7 cellular contexts compared by ENCODE assay signal in genomic region chr1:109240158-109241152, GRCh38. TPM values are rescaled to one million over a fixed set of nuclear protein-coding genes. Genes with fewer than 3 reads are reported as not detected.
DNase-seq lines count a peak whose midpoint lies in the region; ATAC-seq and TF ChIP-seq lines count a peak whose summit lies in the region.

No MANE protein-coding gene starts in this region.

- peaks cover 3% of the 10 kb centered on the region for H3K27me3 Mint-ChIP-seq in endodermal cell (ENCODE audit: insufficient read depth)

- no peaks in the 10 kb centered on the region for H3K9me3 Mint-ChIP-seq in endodermal cell

- H3K4me3 ChIP-seq in H7 (ENCODE audit: insufficient read depth, low read depth, low read length) (peak overlapping the region; percentile 45), endodermal cell (ENCODE audit: low read length) (no peak overlapping the region), muscle layer of duodenum (ENCODE audit: low read depth in 1 of 2, low read length in 2 of 2) (peak overlapping the region in 1 of 2 donors; percentile 46)

- H3K27ac ChIP-seq in endodermal cell (ENCODE audit: low read depth, low read length) (peak overlapping the region; percentile 47), muscle layer of duodenum (ENCODE audit: low read length) (peak overlapping the region; percentile 45)

- H3K9me3 ChIP-seq in endodermal cell (ENCODE audit: control insufficient read depth, low read length) (no peaks in the 10 kb centered on the region), muscle layer of duodenum (ENCODE audit: control insufficient read depth in 1 of 2, low read length in 2 of 2) (no peaks in the 10 kb centered on the region)

- WGBS in endodermal cell (ENCODE audit: insufficient coverage in 1 of 2, insufficient read length in 1 of 2), 2 experiments, result 69 to 80% methylated on average over 9 to 26 of the region's 26 CpGs

- H3K36me3 Mint-ChIP-seq in endodermal cell (ENCODE audit: low read depth), result peaks cover 25% of the 10 kb centered on the region

- H3K36me3 ChIP-seq in H7 (replicated peaks; ENCODE audit: control insufficient read depth, insufficient read depth, low read length), result peaks cover 31% of the 10 kb centered on the region
- H3K36me3 ChIP-seq in endodermal cell (ENCODE audit: control insufficient read depth, insufficient read depth, low read length), result peaks cover 46% of the 10 kb centered on the region
- peaks cover 33 to 42% of the 10 kb centered on the region in 2 donors for H3K36me3 ChIP-seq in muscle layer of duodenum (ENCODE audit: control insufficient read depth in 1 of 2, insufficient read depth in 2 of 2, low read length in 2 of 2)

- peak; percentile 82 for DNase-seq in H7
- DNase-seq in NCI-H774 (lab: John Stamatoyannopoulos, UW), result peak; percentile 14
- DNase-seq in endodermal cell, result peak; percentile 79
- no peak for DNase-seq in stimulated activated naive CD4-positive, alpha-beta T cell (lab: John Stamatoyannopoulos, UW)

- H3K27me3 ChIP-seq in H7 (ENCODE audit: control insufficient read depth, insufficient read depth, low read length), result no peaks in the 10 kb centered on the region
- no peaks in the 10 kb centered on the region for H3K27me3 ChIP-seq in endodermal cell (ENCODE audit: control insufficient read depth, insufficient read depth, low read length, poor library complexity, severe bottlenecking)
- H3K27me3 ChIP-seq in muscle layer of duodenum (ENCODE audit: low read depth, low read length), result no peaks in the 10 kb centered on the region

- H3K4me1 ChIP-seq in endodermal cell (ENCODE audit: control insufficient read depth, insufficient read depth, low read length) (peaks cover 7% of the 10 kb centered on the region), muscle layer of duodenum (ENCODE audit: control insufficient read depth in 1 of 2, insufficient read depth in 2 of 2, low read length in 2 of 2) (peaks cover 7 to 25% of the 10 kb centered on the region in 2 donors)

- H3K27ac Mint-ChIP-seq in endodermal cell, result peak overlapping the region; percentile 55

- H3K9ac ChIP-seq in endodermal cell (ENCODE audit: extremely low read depth, low read length, poor library complexity, severe bottlenecking), result no peak overlapping the region

- no peak overlapping the region for H3K4me3 Mint-ChIP-seq in endodermal cell

- H3K4me1 Mint-ChIP-seq in endodermal cell, result peaks cover 21% of the 10 kb centered on the region

- no peak for TF ChIP-seq CTCF in endodermal cell (conservative IDR thresholded peaks at IDR 0.05)

- ATAC-seq in GM18520 (IDR thresholded peaks at IDR 0.05; ENCODE audit: unreplicated experiment) (no peak), GM21423 (IDR thresholded peaks at IDR 0.05; ENCODE audit: unreplicated experiment) (no peak)

RNA-seq across cellular contexts. Expression of gene CELSR2, which starts 8.9 kb away (rescaled TPM):
- 7.8 and 11.0 TPM in 2 replicates for total RNA-seq in H7 (2014; rRNA removed; shearing (Covaris generic))
- 10 to 100 TPM; 16.1 to 20.2 TPM for total RNA-seq in endodermal cell
- 72.5 TPM for polyA plus RNA-seq in endodermal cell (2013, experiment 1 of 2)
- 63.1 TPM for polyA plus RNA-seq in endodermal cell (2013, experiment 2 of 2)

RNA-seq across cellular contexts. Expression of gene SARS1, which starts 26.7 kb away (rescaled TPM):
- 270 TPM in 2 replicates for total RNA-seq in H7 (2014; rRNA removed; shearing (Covaris generic))
- total RNA-seq in endodermal cell, result 100 to 1,000 TPM; 100 to 101 TPM
- 159 TPM for polyA plus RNA-seq in endodermal cell (2013, experiment 1 of 2)
- 128 TPM for polyA plus RNA-seq in endodermal cell (2013, experiment 2 of 2)

RNA-seq across cellular contexts. Expression of gene PSRC1, which starts 42.5 kb away (rescaled TPM):
- total RNA-seq in H7 (2014; rRNA removed; shearing (Covaris generic)), result 112 and 141 TPM in 2 replicates
- 10 to 100 TPM; 38.5 to 72.7 TPM for total RNA-seq in endodermal cell
- polyA plus RNA-seq in endodermal cell (2013, experiment 1 of 2), result 91.5 TPM
- polyA plus RNA-seq in endodermal cell (2013, experiment 2 of 2), result 92.2 TPM

Comparison
In these comparisons a context has a peak if more than half of its experiments do, and no peak if none do; other contexts are left out.
1. DNase-seq: peak in H7 (single experiment), NCI-H774 (single experiment) and endodermal cell (single experiment); none in stimulated activated naive CD4-positive, alpha-beta T cell (0 of 6).